Comparison of ENCODE assay signal across 8 cellular contexts in the genomic region with DNA sequence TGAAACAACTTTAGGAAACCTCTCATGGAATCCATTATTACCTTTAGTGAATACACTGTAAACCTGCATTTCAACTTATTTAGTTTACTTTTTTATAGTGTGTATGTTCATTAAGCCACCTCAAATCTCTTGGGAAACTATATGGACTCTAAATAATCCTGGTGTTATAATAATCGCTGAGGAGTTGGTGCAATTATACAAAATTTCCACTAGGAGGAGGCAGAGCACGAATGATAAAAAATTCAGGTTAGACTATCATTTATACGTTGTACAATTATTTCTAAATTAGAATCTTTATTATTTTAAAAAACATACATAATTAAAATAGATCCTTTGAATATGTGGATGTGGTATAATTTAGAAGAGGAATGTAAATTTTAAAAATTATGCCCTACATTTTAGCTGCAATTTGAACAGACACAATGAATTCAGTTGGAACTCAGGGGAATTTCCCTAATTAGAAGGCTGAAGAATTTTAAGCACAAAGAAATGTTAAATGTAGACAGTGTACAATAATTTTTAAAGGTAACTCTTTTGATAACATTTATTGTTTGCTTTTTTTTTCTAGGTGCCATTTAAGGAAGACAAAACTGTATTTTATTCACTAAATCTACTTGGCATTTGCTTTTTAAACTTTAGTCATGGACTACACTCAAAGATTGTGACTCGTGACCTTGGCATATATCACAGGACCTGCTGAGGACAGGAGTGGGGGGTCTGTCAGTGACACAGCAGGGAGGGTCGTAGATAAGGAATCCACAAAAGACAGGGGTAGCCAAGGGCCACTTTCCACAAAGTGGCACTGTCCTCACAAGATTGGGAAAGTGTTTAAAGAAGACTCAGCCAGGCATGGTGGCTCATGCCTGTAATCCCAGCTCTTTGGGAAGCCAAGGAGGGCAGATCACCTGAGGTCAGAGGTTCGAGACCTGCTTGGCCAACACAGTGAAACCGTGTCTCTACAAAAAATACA. TPM values are rescaled to one million over a fixed set of nuclear protein-coding genes. Genes with fewer than 3 reads are reported as not detected.
DNase-seq lines count a peak whose midpoint lies in the region; ATAC-seq and TF ChIP-seq lines count a peak whose summit lies in the region.

No MANE protein-coding gene starts in this region.

- H3K4me1 Mint-ChIP-seq in CD4-positive, alpha-beta T cell (ENCODE audit: low read depth), result no peaks in the 10 kb centered on the region

- H4K20me1 ChIP-seq in SK-N-SH (ENCODE audit: insufficient read depth), result no peaks in the 10 kb centered on the region

- peak; percentile 86 for TF ChIP-seq RAD21 in SK-N-SH (IDR thresholded peaks at IDR 0.05; ENCODE audit: low read length)

- no peaks in the 10 kb centered on the region for H3K36me3 ChIP-seq in SK-N-SH (replicated peaks in 1 of 2; ENCODE audit: control insufficient read depth in 1 of 2, insufficient read depth in 2 of 2, low read length in 1 of 2)
- no peaks in the 10 kb centered on the region for H3K36me3 ChIP-seq in spleen

- peak; percentile 94 for TF ChIP-seq CTCF in CD4-positive, alpha-beta T cell (IDR thresholded peaks at IDR 0.05)
- TF ChIP-seq CTCF in SK-N-SH (IDR thresholded peaks at IDR 0.05), result peak; percentile 78
- TF ChIP-seq CTCF in spleen (IDR thresholded peaks at IDR 0.05 in 8 of 11, conservative IDR thresholded peaks at IDR 0.05 in 3 of 11), result peak; percentile 53 to 76 (median 70)

- H3K79me2 ChIP-seq in SK-N-SH (ENCODE audit: insufficient read depth), result no peaks in the 10 kb centered on the region

- intact Hi-C loops in CD4-positive, alpha-beta T cell (cut with DNase I, micrococcal nuclease), result loop anchor here (1.0 to 10.0 kb wide), 3 partner anchors 334 to 862 kb away; no protein-coding TSS in a partner anchor
- intact Hi-C loops in spleen (cut with DNase I; ENCODE audit: low total_unique reads), result no loop called here

- no peak for TF ChIP-seq EP300 in SK-N-SH (IDR thresholded peaks at IDR 0.05; ENCODE audit: borderline replicate concordance in 1 of 2, low read depth in 1 of 2, low read length in 1 of 2)

- H3K4me1 ChIP-seq in SK-N-SH (ENCODE audit: control insufficient read depth in 1 of 2, insufficient read depth in 2 of 2, low read depth in 1 of 2, low read length in 1 of 2) (peaks cover 0 to 14% of the 10 kb centered on the region in 2 experiments; a peak in 1 of 4 replicates), spleen (peaks cover 0 to 5% (median 0%) of the 10 kb centered on the region in 6 donors)

- no peak for TF ChIP-seq POLR2A in spleen (IDR thresholded peaks at IDR 0.05)

- POLR2A ChIA-PET in CD4-positive, alpha-beta T cell (lab: Charles Lee), result no interaction called here
- POLR2A ChIA-PET in SK-N-SH (lab: Yijun Ruan, JAX), result no interaction called here

- ATAC-seq in CD4-positive, alpha-beta T cell (ENCODE audit: poor library complexity), result peak; percentile 51
- ATAC-seq in HG03135 (IDR thresholded peaks at IDR 0.05; ENCODE audit: unreplicated experiment) (no peak), HG02938 (IDR thresholded peaks at IDR 0.05; ENCODE audit: unreplicated experiment) (no peak), HG02642 (IDR thresholded peaks at IDR 0.05; ENCODE audit: poor library complexity, unreplicated experiment) (no peak)

- H3K36me3 Mint-ChIP-seq in CD4-positive, alpha-beta T cell (ENCODE audit: low read depth), result no peaks in the 10 kb centered on the region

- H3K27me3 ChIP-seq in CD4-positive, alpha-beta T cell (ENCODE audit: control insufficient read depth, insufficient read depth, low read length), result no peaks in the 10 kb centered on the region
- H3K27me3 ChIP-seq in SK-N-SH (ENCODE audit: insufficient read depth), result no peaks in the 10 kb centered on the region
- H3K27me3 ChIP-seq in spleen (replicated peaks in 1 of 7), result peaks cover 0 to 3% (median 0%) of the 10 kb centered on the region in 7 donors

- WGBS in SK-N-SH (ENCODE audit: low lambda C conversion rate), result 40% methylated on average over 7 of the region's 7 CpGs
- 40 to 46% (median 43%) methylated on average over 7 of the region's 7 CpGs for WGBS in spleen, 5 donors

- DNase-seq in CD4-positive, alpha-beta T cell, result no peak
- DNase-seq in HT-29 (ENCODE audit: low spot score) (peak; percentile 66), SK-N-SH (peak; percentile 51), fibroblast of peridontal ligament (ENCODE audit: extremely low read depth) (peak; percentile 62), spleen (no peak)

- H3K27ac ChIP-seq in CD4-positive, alpha-beta T cell (ENCODE audit: low read depth, low read length), result no peak overlapping the region
- no peak overlapping the region for H3K27ac ChIP-seq in SK-N-SH (ENCODE audit: low read depth in 2 of 2, low read length in 1 of 2)
- H3K27ac ChIP-seq in spleen, result no peak overlapping the region

- no peaks in the 10 kb centered on the region for H3F3A ChIP-seq in SK-N-SH (replicated peaks; ENCODE audit: insufficient read depth)

- no peak overlapping the region for H3K4me2 ChIP-seq in SK-N-SH

- no peak overlapping the region for H3K9ac ChIP-seq in SK-N-SH

- CTCF ChIA-PET in CD4-positive, alpha-beta T cell (lab: Charles Lee), result interaction anchor here (0.7 to 1.9 kb wide), 5 partner anchors 11 to 333 kb away, joined by 3 to 11 read pairs (median 3); no protein-coding TSS in a partner anchor
- CTCF ChIA-PET in SK-N-SH (lab: Yijun Ruan, JAX), result interaction anchor here (0.6 to 11.7 kb wide), 43 partner anchors 8 to 496 kb away, joined by 3 to 266 read pairs (median 4); partner anchors contain the start of genes NDUFV2 and RAB12

- H2AFZ ChIP-seq in SK-N-SH (ENCODE audit: low read depth), result peak overlapping the region; percentile 18; the same call in 1 of the 2 replicates

- no peaks in the 10 kb centered on the region for H3K9me2 ChIP-seq in SK-N-SH

- no peak overlapping the region for H3K27ac Mint-ChIP-seq in CD4-positive, alpha-beta T cell

- H3K4me3 Mint-ChIP-seq in CD4-positive, alpha-beta T cell, result no peak overlapping the region

- H3K27me3 Mint-ChIP-seq in CD4-positive, alpha-beta T cell, result peaks cover 20% of the 10 kb centered on the region

- H3K4me3 ChIP-seq in SK-N-SH (ENCODE audit: low read depth in 2 of 2, low read length in 1 of 2) (no peak overlapping the region; a peak in 1 of 4 replicates), spleen (no peak overlapping the region)

- H3K9me3 Mint-ChIP-seq in CD4-positive, alpha-beta T cell, result no peaks in the 10 kb centered on the region

- no peaks in the 10 kb centered on the region for H3K9me3 ChIP-seq in CD4-positive, alpha-beta T cell (ENCODE audit: control insufficient read depth, low read length)
- H3K9me3 ChIP-seq in SK-N-SH (no peaks in the 10 kb centered on the region), spleen (peaks cover 0 to 8% (median 0%) of the 10 kb centered on the region in 8 donors)

TF ChIP-seq in SK-N-SH, 30 proteins besides CTCF, POLR2A, EP300 and RAD21:
- TF ChIP-seq SIN3A (IDR thresholded peaks at IDR 0.05; ENCODE audit: borderline replicate concordance, low read depth, low read length), result no peak
- peak; percentile 66 for TF ChIP-seq SMC3 (IDR thresholded peaks at IDR 0.05; ENCODE audit: low read depth, low read length)
- TF ChIP-seq EZH2phosphoT487 (IDR thresholded peaks at IDR 0.05; ENCODE audit: borderline replicate concordance, low read depth), result no peak
- no peak for TF ChIP-seq FOXJ3 (CRISPR knock-in tag; IDR thresholded peaks at IDR 0.05)
TF ChIP-seq in SK-N-SH: peak in this region for 1.

RNA-seq across cellular contexts. Expression of gene RAB12, which starts 45.5 kb away (rescaled TPM):
- 10 to 100 TPM; 20.1 to 20.3 TPM for total RNA-seq in CD4-positive, alpha-beta T cell
- total RNA-seq in HT-29 (2014; rRNA removed; shearing (Covaris generic)), result 21.8 and 24.9 TPM in 2 replicates
- polyA plus RNA-seq in SK-N-SH (2012; rRNA removed), result 10.9 and 11.0 TPM in 2 replicates
- polyA plus RNA-seq in SK-N-SH (2012; cell fraction: cytosol; rRNA removed), result 17.5 and 23.5 TPM in 2 replicates
- polyA plus RNA-seq in SK-N-SH (2012; cell fraction: nucleus; rRNA removed), result 8.4 and 16.4 TPM in 2 replicates
- total RNA-seq in spleen, result 10 to 100 TPM; 33.4 to 56.5 (median 47.5) TPM
- polyA plus RNA-seq in spleen, result 10 to 100 TPM; 26.0 to 33.5 (median 28.9) TPM

RNA-seq across cellular contexts. Expression of gene MTCL1, which starts 50.6 kb away (rescaled TPM):
- total RNA-seq in CD4-positive, alpha-beta T cell, result under 1 TPM; 0.11 to 0.55 TPM
- total RNA-seq in HT-29 (2014; rRNA removed; shearing (Covaris generic)), result 21.1 and 22.2 TPM in 2 replicates
- polyA plus RNA-seq in SK-N-SH (2012; rRNA removed) (28.0 and 33.5 TPM in 2 replicates), spleen (1 to 10 TPM; 1.6 to 4.4 (median 2.8) TPM)
- polyA plus RNA-seq in SK-N-SH (2012; cell fraction: cytosol; rRNA removed), result 17.3 and 20.2 TPM in 2 replicates
- polyA plus RNA-seq in SK-N-SH (2012; cell fraction: nucleus; rRNA removed), result 139 and 156 TPM in 2 replicates
- 1 to 10 TPM; 2.5 to 7.5 (median 5.0) TPM for total RNA-seq in spleen

Comparison
In these comparisons a context has a peak if more than half of its experiments do, and no peak if none do; other contexts are left out.
1. DNase-seq: peak in HT-29 (single experiment), SK-N-SH (single experiment) and fibroblast of peridontal ligament (single experiment); none in CD4-positive, alpha-beta T cell (0 of 10) and spleen (single experiment).
2. Peak in every context shown above with its lines, with median percentiles within 50 percentile points of each other: CTCF ChIP-seq.